In genomic region chr11:64447717-64448598, GRCh38 we compare ENCODE assay signal across 8 cellular contexts.
DNase-seq lines count a peak whose midpoint lies in the region; ATAC-seq and TF ChIP-seq lines count a peak whose summit lies in the region.

No MANE protein-coding gene starts in this region.

- no peaks in the 10 kb centered on the region for H3K79me2 ChIP-seq in mesendoderm (ENCODE audit: control insufficient read depth, insufficient read depth, low read length)

- no peak overlapping the region for H3K4me2 ChIP-seq in mesendoderm (ENCODE audit: low read length)

- H3K36me3 Mint-ChIP-seq in central memory CD8-positive, alpha-beta T cell (ENCODE audit: insufficient read depth): no peaks in the 10 kb centered on the region
- H3K36me3 Mint-ChIP-seq in activated naive CD4-positive, alpha-beta T cell treated with anti-CD3 and anti-CD28 coated beads, Interleukin-2, amount 50 U/mL, for 72 hours: no peaks in the 10 kb centered on the region

- no peak overlapping the region for H3K23ac ChIP-seq in mesendoderm (ENCODE audit: low read length)

- no peak overlapping the region for H2BK15ac ChIP-seq in mesendoderm (replicated peaks; ENCODE audit: low read depth)

- peaks cover 15% of the 10 kb centered on the region for H3K4me1 Mint-ChIP-seq in central memory CD8-positive, alpha-beta T cell

- no peak overlapping the region for H2AK5ac ChIP-seq in mesendoderm (ENCODE audit: low read length)

- H3K27ac ChIP-seq in mesendoderm (ENCODE audit: low read depth, low read length): no peak overlapping the region

- no peak for TF ChIP-seq POLR2A in NB4 (IDR thresholded peaks at IDR 0.05; ENCODE audit: extremely low read depth, insufficient read length)

- H3K4ac ChIP-seq in mesendoderm (ENCODE audit: low read depth, low read length): no peak overlapping the region

- H3K4me1 ChIP-seq in mesendoderm (ENCODE audit: control insufficient read depth, low read depth, low read length): no peaks in the 10 kb centered on the region

- WGBS in mesendoderm (ENCODE audit: extremely low coverage, insufficient coverage, low lambda C conversion rate): no CpG with 5 or more reads among the region's 18 CpGs

- no peak overlapping the region for H4K5ac ChIP-seq in mesendoderm (ENCODE audit: low read length)

- H3K4me3 Mint-ChIP-seq in central memory CD8-positive, alpha-beta T cell: peak overlapping the region; percentile 74

- no peak overlapping the region for H3K56ac ChIP-seq in mesendoderm (ENCODE audit: low read length)

- no peak overlapping the region for H3K18ac ChIP-seq in mesendoderm (ENCODE audit: low read length)

- no peaks in the 10 kb centered on the region for H3K27me3 ChIP-seq in mesendoderm (ENCODE audit: insufficient read depth, low read length, poor library complexity)

- no peak overlapping the region for H3K27ac Mint-ChIP-seq in central memory CD8-positive, alpha-beta T cell (ENCODE audit: low read depth)
- no peak overlapping the region for H3K27ac Mint-ChIP-seq in activated naive CD4-positive, alpha-beta T cell treated with anti-CD3 and anti-CD28 coated beads, Interleukin-2, amount 50 U/mL, for 72 hours

- H3K9me3 Mint-ChIP-seq in central memory CD8-positive, alpha-beta T cell: no peaks in the 10 kb centered on the region
- H3K9me3 Mint-ChIP-seq in activated naive CD4-positive, alpha-beta T cell treated with anti-CD3 and anti-CD28 coated beads, Interleukin-2, amount 50 U/mL, for 72 hours: no peaks in the 10 kb centered on the region

- H2BK120ac ChIP-seq in mesendoderm (ENCODE audit: low read depth, low read length): no peak overlapping the region

- no peak overlapping the region for H2BK5ac ChIP-seq in mesendoderm (ENCODE audit: low read length)

- no peak overlapping the region for H3K9ac ChIP-seq in mesendoderm (ENCODE audit: low read length)

- no peaks in the 10 kb centered on the region for H3K79me1 ChIP-seq in mesendoderm (ENCODE audit: low read length)

- no peaks in the 10 kb centered on the region for H3K36me3 ChIP-seq in mesendoderm (ENCODE audit: control insufficient read depth, insufficient read depth, low read length)

- H3K4me3 ChIP-seq in NB4 (ENCODE audit: low read depth, low read length): peak overlapping the region; percentile 75
- no peak overlapping the region for H3K4me3 ChIP-seq in mesendoderm (ENCODE audit: low read length)

- H4K8ac ChIP-seq in mesendoderm (ENCODE audit: low read depth, low read length): no peak overlapping the region

- DNase-seq in NCI-H1417 (lab: John Stamatoyannopoulos, UW): peak in 2 of 3 experiments; percentile 55 to 74
- no peak for DNase-seq in NCI-H1417 treated with DMSO at 0.1 percent for 48 hours (lab: John Stamatoyannopoulos, UW)
- DNase-seq in NB4 (ENCODE audit: low read depth): peak; percentile 87
- DNase-seq in central memory CD8-positive, alpha-beta T cell (ENCODE audit: low spot score in 2 of 2): no peak
- DNase-seq in mesendoderm: peak; percentile 15
- DNase-seq in ureter (ENCODE audit: low spot score): peak; percentile 55
- no peak for DNase-seq in activated naive CD4-positive, alpha-beta T cell treated with anti-CD3 and anti-CD28 coated beads, Interleukin-2, amount 50 U/mL, for 72 hours (ENCODE audit: low spot score in 2 of 2)
- no peak for DNase-seq in central memory CD4-positive, alpha-beta T cell

- no peak for ATAC-seq in central memory CD8-positive, alpha-beta T cell (replicated peaks; ENCODE audit: extremely low read depth, poor library complexity, severe bottlenecking)
- ATAC-seq in activated naive CD4-positive, alpha-beta T cell treated with anti-CD3 and anti-CD28 coated beads, Interleukin-2, amount 50 U/mL, for 72 hours: no peak

- peaks cover 53% of the 10 kb centered on the region for H3K27me3 Mint-ChIP-seq in central memory CD8-positive, alpha-beta T cell

- TF ChIP-seq CTCF in NB4 (IDR thresholded peaks at IDR 0.05; ENCODE audit: low read depth, low read length): peak; percentile 7

Comparison
In these comparisons a context has a peak if more than half of its experiments do, and no peak if none do; other contexts are left out.
1. DNase-seq: peak in NCI-H1417 (2 of 3), NB4 (single experiment), mesendoderm (single experiment) and ureter (single experiment); none in NCI-H1417 treated with DMSO at 0.1 percent for 48 hours (single experiment), central memory CD8-positive, alpha-beta T cell (0 of 2), activated naive CD4-positive, alpha-beta T cell treated with anti-CD3 and anti-CD28 coated beads, Interleukin-2, amount 50 U/mL, for 72 hours (0 of 2) and central memory CD4-positive, alpha-beta T cell (single experiment).